In genomic region chr16:73017321-73017720, GRCh38 we compare ENCODE assay signal across 14 cellular contexts.
"Had no signal": no experiment of that assay in that cellular context is flagged by ENCODE, and none has a peak within 500 bp of the region (broad histone marks: within the 10 kb centered on the region; RNA-seq: fewer than 3 reads in every experiment).

No MANE protein-coding gene starts in this region.

- H3K27me3 ChIP-seq: esophagus muscularis mucosa, heart right ventricle, upper lobe of left lung had no signal

- DNase-seq: activated CD4-positive, alpha-beta T cell treated with anti-CD3 and anti-CD28 coated beads, Interleukin-2, amount 50 U/mL, for 4 hours; activated gamma-delta T cell treated with Interleukin-2 at 50 U/mL for 16 hours; activated T-cell treated with anti-CD3 and anti-CD28 coated beads, Interleukin-2, amount 50 U/mL, for 72 hours; effector CD8-positive, alpha-beta T cell; heart right ventricle; immature natural killer cell; left ventricle myocardium superior; natural killer cell; occipital lobe; stimulated activated CD4-positive, alpha-beta T cell treated with anti-CD3 and anti-CD28 coated beads, Interleukin-2, amount 100 ng/mL, for 24 hours; stimulated activated naive CD8-positive, alpha-beta T cell treated with anti-CD3 and anti-CD28 coated beads, Interleukin-15, Interleukin-2, amounts not matched to agents 100 U/mL and 50 U/mL, for 24 hours; upper lobe of left lung; WERI-Rb-1 had no signal

- H3K9me3 ChIP-seq: esophagus muscularis mucosa, heart right ventricle, upper lobe of left lung had no signal

- H3K36me3 ChIP-seq: esophagus muscularis mucosa, heart right ventricle, upper lobe of left lung, WERI-Rb-1 had no signal

- H3K4me3 ChIP-seq: esophagus muscularis mucosa, heart right ventricle, upper lobe of left lung had no signal

- ATAC-seq: activated T-cell treated with anti-CD3 and anti-CD28 coated beads, Interleukin-2, amount 50 U/mL, for 72 hours; heart right ventricle; left ventricle myocardium superior; natural killer cell; stimulated activated naive CD8-positive, alpha-beta T cell treated with anti-CD3 and anti-CD28 coated beads, Interleukin-15, Interleukin-2, amounts not matched to agents 100 U/mL and 50 U/mL, for 24 hours had no signal

- H3K27ac ChIP-seq: esophagus muscularis mucosa, heart right ventricle, WERI-Rb-1 had no signal
